Comparison of ENCODE assay signal across 15 cellular contexts in genomic region chr5:67494186-67494842, GRCh38.
DNase-seq lines count a peak whose midpoint lies in the region; ATAC-seq and TF ChIP-seq lines count a peak whose summit lies in the region.
"Had no signal": no experiment of that assay in that cellular context is flagged by ENCODE, and none has a peak within 500 bp of the region (broad histone marks: within the 10 kb centered on the region; RNA-seq: fewer than 3 reads in every experiment).

No MANE protein-coding gene starts in this region.

- H3K27ac Mint-ChIP-seq in activated T-cell treated with anti-CD3 and anti-CD28 coated beads, Interleukin-2, amount 50 U/mL, for 72 hours, result no peak overlapping the region
- H3K27ac Mint-ChIP-seq: activated B cell treated with CpG ODN at 0.5 μM for 24 hours had no signal

- H3K4me1 ChIP-seq in skeletal muscle tissue (ENCODE audit: control insufficient read depth in 3 of 3, insufficient read depth in 3 of 3, low read length in 3 of 3), result peaks cover 16 to 19% (median 16%) of the 10 kb centered on the region in 3 donors
- H3K4me1 ChIP-seq: HAP-1, pancreas had no signal

- H3K4me3 ChIP-seq in skeletal muscle tissue (ENCODE audit: low read length in 3 of 3) (peak overlapping the region; percentile 35 to 51 (median 37)), lower leg skin (ENCODE audit: low read depth, poor library complexity, severe bottlenecking) (no peak overlapping the region)
- H3K4me3 ChIP-seq: HAP-1, pancreas had no signal

- H3K4me1 Mint-ChIP-seq in activated T-cell treated with anti-CD3 and anti-CD28 coated beads, Interleukin-2, amount 50 U/mL, for 72 hours (ENCODE audit: low read depth), result peaks cover 5% of the 10 kb centered on the region
- H3K4me1 Mint-ChIP-seq: activated B cell treated with CpG ODN at 0.5 μM for 24 hours; CD4-positive, CD25-positive, alpha-beta regulatory T cell had no signal

- DNase-seq in NCI-H1436 (lab: John Stamatoyannopoulos, UW) (peak; percentile 57), left kidney (ENCODE audit: low read depth, low spot score) (peak; percentile 24), lower leg skin (ENCODE audit: low spot score in 2 of 2) (no peak)
- no peak for DNase-seq in activated T-cell treated with anti-CD3 and anti-CD28 coated beads, Interleukin-2, amount 50 U/mL, for 72 hours
- DNase-seq in activated CD8-positive, alpha-beta memory T cell treated with anti-CD3 and anti-CD28 coated beads for 24 hours, result no peak
- DNase-seq: activated B cell treated with CpG ODN at 0.5 μM for 24 hours; activated T-cell treated with anti-CD3 and anti-CD28 coated beads, Interleukin-2, amount 50 U/mL, for 4 hours; IMR-90; SIG-M5 had no signal

- TF ChIP-seq POLR2A in lower leg skin (IDR thresholded peaks at IDR 0.05), result no peak

- 66 to 72% methylated on average over 14 of the region's 14 CpGs for WGBS in lower leg skin, 2 donors

- H3K9me3 Mint-ChIP-seq in activated T-cell treated with anti-CD3 and anti-CD28 coated beads, Interleukin-2, amount 50 U/mL, for 72 hours, result no peaks in the 10 kb centered on the region

- H3K9me3 ChIP-seq in skeletal muscle tissue (ENCODE audit: control insufficient read depth in 3 of 3, low read length in 3 of 3), result peaks cover 0 to under 1% (median 0%) of the 10 kb centered on the region in 3 donors
- H3K9me3 ChIP-seq: HAP-1, pancreas had no signal

- TF ChIP-seq CTCF in VCaP (conservative IDR thresholded peaks at IDR 0.05), result no peak
- TF ChIP-seq CTCF in lower leg skin (IDR thresholded peaks at IDR 0.05), result no peak

- no peaks in the 10 kb centered on the region for H3K36me3 Mint-ChIP-seq in activated T-cell treated with anti-CD3 and anti-CD28 coated beads, Interleukin-2, amount 50 U/mL, for 72 hours (ENCODE audit: insufficient read depth in 2 of 2)
- H3K36me3 Mint-ChIP-seq: CD4-positive, CD25-positive, alpha-beta regulatory T cell had no signal

- no peaks in the 10 kb centered on the region for H3K36me3 ChIP-seq in skeletal muscle tissue (ENCODE audit: control insufficient read depth in 3 of 3, insufficient read depth in 3 of 3, low read length in 3 of 3)
- H3K36me3 ChIP-seq: HAP-1, pancreas had no signal

- no peak for ATAC-seq in GM19324 (IDR thresholded peaks at IDR 0.05; ENCODE audit: low FRiP score, unreplicated experiment)
- ATAC-seq in activated T-cell treated with anti-CD3 and anti-CD28 coated beads, Interleukin-2, amount 50 U/mL, for 72 hours (replicated peaks in 1 of 2), result no peak
- ATAC-seq: activated T-cell treated with anti-CD3 and anti-CD28 coated beads, Interleukin-2, amount 50 U/mL, for 4 hours had no signal

- intact Hi-C loops in lower leg skin (cut with DNase I; ENCODE audit: low total_unique reads), result no loop called here

- no peak overlapping the region for H3K4me3 Mint-ChIP-seq in activated T-cell treated with anti-CD3 and anti-CD28 coated beads, Interleukin-2, amount 50 U/mL, for 72 hours
- H3K4me3 Mint-ChIP-seq: activated B cell treated with CpG ODN at 0.5 μM for 24 hours; activated T-cell treated with anti-CD3 and anti-CD28 coated beads, Interleukin-2, amount 50 U/mL, for 4 hours; CD4-positive, CD25-positive, alpha-beta regulatory T cell had no signal

- no peaks in the 10 kb centered on the region for H3K27me3 Mint-ChIP-seq in activated T-cell treated with anti-CD3 and anti-CD28 coated beads, Interleukin-2, amount 50 U/mL, for 72 hours (ENCODE audit: low read depth)
- H3K27me3 Mint-ChIP-seq: CD4-positive, CD25-positive, alpha-beta regulatory T cell had no signal

- H3K27ac ChIP-seq in VCaP (peak overlapping the region; percentile 3; the same call in 1 of the 2 replicates), skeletal muscle tissue (ENCODE audit: low read depth, low read length) (peak overlapping the region; percentile 56)
- H3K27ac ChIP-seq: pancreas had no signal

- H3K9ac ChIP-seq in skeletal muscle tissue (ENCODE audit: low read depth in 1 of 3, low read length in 3 of 3), result peak overlapping the region in 1 of 3 donors; percentile 60

- H3K27me3 ChIP-seq in skeletal muscle tissue (ENCODE audit: control insufficient read depth in 3 of 3, insufficient read depth in 3 of 3, low read length in 3 of 3), result no peaks in the 10 kb centered on the region
- H3K27me3 ChIP-seq: pancreas had no signal

Comparison
In these comparisons a context has a peak if more than half of its experiments do, and no peak if none do; other contexts are left out.
1. DNase-seq: peak in NCI-H1436 (single experiment) and left kidney (single experiment); none in activated T-cell treated with anti-CD3 and anti-CD28 coated beads, Interleukin-2, amount 50 U/mL, for 72 hours (0 of 2), activated CD8-positive, alpha-beta memory T cell treated with anti-CD3 and anti-CD28 coated beads for 24 hours (single experiment) and lower leg skin (0 of 2).